ENCODE assay signal across 1 cellular context in genomic region chrX:71103110-71103983, GRCh38.
TF ChIP-seq lines count a peak whose summit lies in the region.

No MANE protein-coding gene starts in this region.

TF ChIP-seq in GM12878, 131 proteins besides CTCF, POLR2A, EP300 and RAD21 (continued from another document and continues in another):
- TF ChIP-seq, protein P1, sequence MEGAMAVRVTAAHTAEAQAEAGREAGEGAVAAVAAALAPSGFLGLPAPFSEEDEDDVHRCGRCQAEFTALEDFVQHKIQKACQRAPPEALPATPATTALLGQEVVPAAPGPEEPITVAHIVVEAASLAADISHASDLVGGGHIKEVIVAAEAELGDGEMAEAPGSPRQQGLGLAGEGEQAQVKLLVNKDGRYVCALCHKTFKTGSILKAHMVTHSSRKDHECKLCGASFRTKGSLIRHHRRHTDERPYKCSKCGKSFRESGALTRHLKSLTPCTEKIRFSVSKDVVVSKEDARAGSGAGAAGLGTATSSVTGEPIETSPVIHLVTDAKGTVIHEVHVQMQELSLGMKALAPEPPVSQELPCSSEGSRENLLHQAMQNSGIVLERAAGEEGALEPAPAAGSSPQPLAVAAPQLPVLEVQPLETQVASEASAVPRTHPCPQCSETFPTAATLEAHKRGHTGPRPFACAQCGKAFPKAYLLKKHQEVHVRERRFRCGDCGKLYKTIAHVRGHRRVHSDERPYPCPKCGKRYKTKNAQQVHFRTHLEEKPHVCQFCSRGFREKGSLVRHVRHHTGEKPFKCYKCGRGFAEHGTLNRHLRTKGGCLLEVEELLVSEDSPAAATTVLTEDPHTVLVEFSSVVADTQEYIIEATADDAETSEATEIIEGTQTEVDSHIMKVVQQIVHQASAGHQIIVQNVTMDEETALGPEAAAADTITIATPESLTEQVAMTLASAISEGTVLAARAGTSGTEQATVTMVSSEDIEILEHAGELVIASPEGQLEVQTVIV (IDR thresholded peaks at IDR 0.05; ENCODE audit: borderline replicate concordance, partially characterized antibody), result no peak
- TF ChIP-seq CREM (IDR thresholded peaks at IDR 0.05; ENCODE audit: low read depth) (no peak), ZNF622 (IDR thresholded peaks at IDR 0.05) (no peak), ZBED1 (IDR thresholded peaks at IDR 0.05; ENCODE audit: borderline replicate concordance) (no peak), BACH1 (IDR thresholded peaks at IDR 0.05; ENCODE audit: borderline replicate concordance) (no peak), ZNF217 (IDR thresholded peaks at IDR 0.05) (no peak), GATAD2B (conservative IDR thresholded peaks at IDR 0.05; ENCODE audit: low read depth) (no peak), EZH2 (IDR thresholded peaks at IDR 0.05; ENCODE audit: borderline replicate concordance, control insufficient read depth, low read depth, low read length) (no peak), IKZF1 (conservative IDR thresholded peaks at IDR 0.05) (peak; percentile 36), PBX3 (IDR thresholded peaks at IDR 0.05; ENCODE audit: insufficient replicate concordance, low read depth, low read length) (no peak), ZZZ3 (IDR thresholded peaks at IDR 0.05; ENCODE audit: control insufficient read depth, insufficient read length, low read depth) (no peak), STAT1 (conservative IDR thresholded peaks at IDR 0.05) (no peak), RELB (IDR thresholded peaks at IDR 0.05; ENCODE audit: low read depth) (peak; percentile 70), FOXM1 (IDR thresholded peaks at IDR 0.05; ENCODE audit: low read depth, low read length) (no peak), CBFB (IDR thresholded peaks at IDR 0.05; ENCODE audit: low read depth) (no peak), NRF1 (conservative IDR thresholded peaks at IDR 0.05; ENCODE audit: low read depth, low read length) (no peak), MTA2 (IDR thresholded peaks at IDR 0.05; ENCODE audit: low read depth) (peak; percentile 50), TCF12 (IDR thresholded peaks at IDR 0.05; ENCODE audit: low read depth, low read length) (peak; percentile 36; the same call in 1 of the 2 replicates), BCL3 (IDR thresholded peaks at IDR 0.05; ENCODE audit: borderline replicate concordance, insufficient read depth, low read depth, low read length, poor library complexity, severe bottlenecking) (no peak), ATF3 (IDR thresholded peaks at IDR 0.05; ENCODE audit: borderline replicate concordance, extremely low read depth, low read depth, low read length) (no peak), MYC (IDR thresholded peaks at IDR 0.05; ENCODE audit: insufficient read depth, insufficient read length, insufficient replicate concordance, low read length, severe bottlenecking) (no peak), ETV6 (conservative IDR thresholded peaks at IDR 0.05 in 1 of 2, IDR thresholded peaks at IDR 0.05 in 1 of 2; ENCODE audit: borderline replicate concordance in 1 of 2, low read depth in 1 of 2) (no peak), NR2F1 (conservative IDR thresholded peaks at IDR 0.05) (0 out of 2 replicates have a peak, but pooled peaks have one; percentile 19), PRDM15 (CRISPR knock-in tag; IDR thresholded peaks at IDR 0.05) (no peak), PAX8 (IDR thresholded peaks at IDR 0.05) (no peak), ZNF384 (IDR thresholded peaks at IDR 0.05; ENCODE audit: borderline replicate concordance, low read depth, low read length) (no peak)
- TF ChIP-seq, protein P2, sequence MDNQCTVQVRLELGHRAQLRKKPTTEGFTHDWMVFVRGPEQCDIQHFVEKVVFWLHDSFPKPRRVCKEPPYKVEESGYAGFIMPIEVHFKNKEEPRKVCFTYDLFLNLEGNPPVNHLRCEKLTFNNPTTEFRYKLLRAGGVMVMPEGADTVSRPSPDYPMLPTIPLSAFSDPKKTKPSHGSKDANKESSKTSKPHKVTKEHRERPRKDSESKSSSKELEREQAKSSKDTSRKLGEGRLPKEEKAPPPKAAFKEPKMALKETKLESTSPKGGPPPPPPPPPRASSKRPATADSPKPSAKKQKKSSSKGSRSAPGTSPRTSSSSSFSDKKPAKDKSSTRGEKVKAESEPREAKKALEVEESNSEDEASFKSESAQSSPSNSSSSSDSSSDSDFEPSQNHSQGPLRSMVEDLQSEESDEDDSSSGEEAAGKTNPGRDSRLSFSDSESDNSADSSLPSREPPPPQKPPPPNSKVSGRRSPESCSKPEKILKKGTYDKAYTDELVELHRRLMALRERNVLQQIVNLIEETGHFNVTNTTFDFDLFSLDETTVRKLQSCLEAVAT (IDR thresholded peaks at IDR 0.05), result peak; percentile 20; the same call in 1 of the 2 replicates
- TF ChIP-seq, protein P3, sequence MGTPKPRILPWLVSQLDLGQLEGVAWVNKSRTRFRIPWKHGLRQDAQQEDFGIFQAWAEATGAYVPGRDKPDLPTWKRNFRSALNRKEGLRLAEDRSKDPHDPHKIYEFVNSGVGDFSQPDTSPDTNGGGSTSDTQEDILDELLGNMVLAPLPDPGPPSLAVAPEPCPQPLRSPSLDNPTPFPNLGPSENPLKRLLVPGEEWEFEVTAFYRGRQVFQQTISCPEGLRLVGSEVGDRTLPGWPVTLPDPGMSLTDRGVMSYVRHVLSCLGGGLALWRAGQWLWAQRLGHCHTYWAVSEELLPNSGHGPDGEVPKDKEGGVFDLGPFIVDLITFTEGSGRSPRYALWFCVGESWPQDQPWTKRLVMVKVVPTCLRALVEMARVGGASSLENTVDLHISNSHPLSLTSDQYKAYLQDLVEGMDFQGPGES (IDR thresholded peaks at IDR 0.05), result no peak
- TF ChIP-seq, protein P4, sequence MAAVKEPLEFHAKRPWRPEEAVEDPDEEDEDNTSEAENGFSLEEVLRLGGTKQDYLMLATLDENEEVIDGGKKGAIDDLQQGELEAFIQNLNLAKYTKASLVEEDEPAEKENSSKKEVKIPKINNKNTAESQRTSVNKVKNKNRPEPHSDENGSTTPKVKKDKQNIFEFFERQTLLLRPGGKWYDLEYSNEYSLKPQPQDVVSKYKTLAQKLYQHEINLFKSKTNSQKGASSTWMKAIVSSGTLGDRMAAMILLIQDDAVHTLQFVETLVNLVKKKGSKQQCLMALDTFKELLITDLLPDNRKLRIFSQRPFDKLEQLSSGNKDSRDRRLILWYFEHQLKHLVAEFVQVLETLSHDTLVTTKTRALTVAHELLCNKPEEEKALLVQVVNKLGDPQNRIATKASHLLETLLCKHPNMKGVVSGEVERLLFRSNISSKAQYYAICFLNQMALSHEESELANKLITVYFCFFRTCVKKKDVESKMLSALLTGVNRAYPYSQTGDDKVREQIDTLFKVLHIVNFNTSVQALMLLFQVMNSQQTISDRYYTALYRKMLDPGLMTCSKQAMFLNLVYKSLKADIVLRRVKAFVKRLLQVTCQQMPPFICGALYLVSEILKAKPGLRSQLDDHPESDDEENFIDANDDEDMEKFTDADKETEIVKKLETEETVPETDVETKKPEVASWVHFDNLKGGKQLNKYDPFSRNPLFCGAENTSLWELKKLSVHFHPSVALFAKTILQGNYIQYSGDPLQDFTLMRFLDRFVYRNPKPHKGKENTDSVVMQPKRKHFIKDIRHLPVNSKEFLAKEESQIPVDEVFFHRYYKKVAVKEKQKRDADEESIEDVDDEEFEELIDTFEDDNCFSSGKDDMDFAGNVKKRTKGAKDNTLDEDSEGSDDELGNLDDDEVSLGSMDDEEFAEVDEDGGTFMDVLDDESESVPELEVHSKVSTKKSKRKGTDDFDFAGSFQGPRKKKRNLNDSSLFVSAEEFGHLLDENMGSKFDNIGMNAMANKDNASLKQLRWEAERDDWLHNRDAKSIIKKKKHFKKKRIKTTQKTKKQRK (IDR thresholded peaks at IDR 0.05; ENCODE audit: low read depth, low read length), result no peak
- TF ChIP-seq, protein P5, sequence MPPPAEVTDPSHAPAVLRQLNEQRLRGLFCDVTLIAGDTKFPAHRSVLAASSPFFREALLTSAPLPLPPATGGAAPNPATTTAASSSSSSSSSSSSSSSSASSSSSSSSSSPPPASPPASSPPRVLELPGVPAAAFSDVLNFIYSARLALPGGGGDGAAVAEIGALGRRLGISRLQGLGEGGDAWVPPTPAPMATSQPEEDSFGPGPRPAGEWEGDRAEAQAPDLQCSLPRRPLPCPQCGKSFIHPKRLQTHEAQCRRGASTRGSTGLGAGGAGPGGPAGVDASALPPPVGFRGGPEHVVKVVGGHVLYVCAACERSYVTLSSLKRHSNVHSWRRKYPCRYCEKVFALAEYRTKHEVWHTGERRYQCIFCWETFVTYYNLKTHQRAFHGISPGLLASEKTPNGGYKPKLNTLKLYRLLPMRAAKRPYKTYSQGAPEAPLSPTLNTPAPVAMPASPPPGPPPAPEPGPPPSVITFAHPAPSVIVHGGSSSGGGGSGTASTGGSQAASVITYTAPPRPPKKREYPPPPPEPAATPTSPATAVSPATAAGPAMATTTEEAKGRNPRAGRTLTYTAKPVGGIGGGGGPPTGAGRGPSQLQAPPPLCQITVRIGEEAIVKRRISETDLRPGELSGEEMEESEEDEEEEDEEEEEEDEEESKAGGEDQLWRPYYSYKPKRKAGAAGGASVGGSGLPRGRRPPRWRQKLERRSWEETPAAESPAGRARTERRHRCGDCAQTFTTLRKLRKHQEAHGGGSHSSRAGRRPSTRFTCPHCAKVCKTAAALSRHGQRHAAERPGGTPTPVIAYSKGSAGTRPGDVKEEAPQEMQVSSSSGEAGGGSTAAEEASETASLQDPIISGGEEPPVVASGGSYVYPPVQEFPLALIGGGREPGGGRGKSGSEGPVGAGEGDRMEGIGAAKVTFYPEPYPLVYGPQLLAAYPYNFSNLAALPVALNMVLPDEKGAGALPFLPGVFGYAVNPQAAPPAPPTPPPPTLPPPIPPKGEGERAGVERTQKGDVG (CRISPR knock-in tag; IDR thresholded peaks at IDR 0.05), result no peak
- TF ChIP-seq, protein P6, sequence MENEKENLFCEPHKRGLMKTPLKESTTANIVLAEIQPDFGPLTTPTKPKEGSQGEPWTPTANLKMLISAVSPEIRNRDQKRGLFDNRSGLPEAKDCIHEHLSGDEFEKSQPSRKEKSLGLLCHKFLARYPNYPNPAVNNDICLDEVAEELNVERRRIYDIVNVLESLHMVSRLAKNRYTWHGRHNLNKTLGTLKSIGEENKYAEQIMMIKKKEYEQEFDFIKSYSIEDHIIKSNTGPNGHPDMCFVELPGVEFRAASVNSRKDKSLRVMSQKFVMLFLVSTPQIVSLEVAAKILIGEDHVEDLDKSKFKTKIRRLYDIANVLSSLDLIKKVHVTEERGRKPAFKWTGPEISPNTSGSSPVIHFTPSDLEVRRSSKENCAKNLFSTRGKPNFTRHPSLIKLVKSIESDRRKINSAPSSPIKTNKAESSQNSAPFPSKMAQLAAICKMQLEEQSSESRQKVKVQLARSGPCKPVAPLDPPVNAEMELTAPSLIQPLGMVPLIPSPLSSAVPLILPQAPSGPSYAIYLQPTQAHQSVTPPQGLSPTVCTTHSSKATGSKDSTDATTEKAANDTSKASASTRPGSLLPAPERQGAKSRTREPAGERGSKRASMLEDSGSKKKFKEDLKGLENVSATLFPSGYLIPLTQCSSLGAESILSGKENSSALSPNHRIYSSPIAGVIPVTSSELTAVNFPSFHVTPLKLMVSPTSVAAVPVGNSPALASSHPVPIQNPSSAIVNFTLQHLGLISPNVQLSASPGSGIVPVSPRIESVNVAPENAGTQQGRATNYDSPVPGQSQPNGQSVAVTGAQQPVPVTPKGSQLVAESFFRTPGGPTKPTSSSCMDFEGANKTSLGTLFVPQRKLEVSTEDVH (IDR thresholded peaks at IDR 0.05; ENCODE audit: low read depth, partially characterized antibody), result no peak
